ENCODE assay signal across 8 cellular contexts in genomic region chr3:10115326-10116137, GRCh38. TPM values are rescaled to one million over a fixed set of nuclear protein-coding genes. Genes with fewer than 3 reads are reported as not detected.
A peak's percentile ranks its signal among the peaks of the same experiment; 100 is the strongest.
DNase-seq lines count a peak whose midpoint lies in the region; ATAC-seq and FAIRE-seq lines count a peak whose summit lies in the region.

Gene BRK1, plus strand, starts transcription at chr3:10115675. Its CDS starts 27 bp downstream, at chr3:10115702.

- peak within 1 kb of the TSS; percentile 69 for H4K8ac ChIP-seq in mesenchymal stem cell (ENCODE audit: low read length)

- peak within 1 kb of the TSS; percentile 78 for H3K4me2 ChIP-seq in mesenchymal stem cell (ENCODE audit: low read length, poor library complexity, severe bottlenecking)

- H3K9ac ChIP-seq in endocrine pancreas (ENCODE audit: control insufficient read depth, insufficient read depth, low read length): peak within 1 kb of the TSS; percentile 97
- H3K9ac ChIP-seq in mesenchymal stem cell (ENCODE audit: low read length): peak within 1 kb of the TSS; percentile 91

- H3K27ac ChIP-seq in mesenchymal stem cell (ENCODE audit: low read length, poor library complexity, severe bottlenecking): peak within 1 kb of the TSS; percentile 62

- peak within 1 kb of the TSS in 1 of 2 experiments; percentile 50 for H3K23ac ChIP-seq in mesenchymal stem cell (ENCODE audit: low read length in 2 of 2)

- H4K91ac ChIP-seq in mesenchymal stem cell (ENCODE audit: low read length): peak within 1 kb of the TSS; percentile 85

- no peaks in the 10 kb centered on the region for H3K27me3 ChIP-seq in endocrine pancreas (ENCODE audit: control insufficient read depth, insufficient read depth, low read length)
- H3K27me3 ChIP-seq in mesenchymal stem cell (ENCODE audit: control insufficient read depth in 1 of 2, insufficient read depth in 1 of 2, low read length in 2 of 2): no peaks in the 10 kb centered on the region

- 3% methylated on average over 53 of the region's 54 CpGs for WGBS in mesenchymal stem cell

- H2BK15ac ChIP-seq in mesenchymal stem cell (ENCODE audit: low read depth, poor library complexity, severe bottlenecking): no peak within 1 kb of the TSS

- H3K4me1 ChIP-seq in endocrine pancreas (ENCODE audit: control insufficient read depth, insufficient read depth, low read length): peaks cover 7% of the 10 kb centered on the region
- H3K4me1 ChIP-seq in mesenchymal stem cell (ENCODE audit: control insufficient read depth, insufficient read depth, low read depth, low read length): peaks cover 6% of the 10 kb centered on the region

- peak within 1 kb of the TSS in 1 of 2 experiments; percentile 93 for H3K4ac ChIP-seq in mesenchymal stem cell (ENCODE audit: low read depth in 1 of 2, low read length in 2 of 2)

- peak; percentile 93 for DNase-seq in COLO829 (ENCODE audit: low spot score)
- peak; percentile 99 for DNase-seq in HTR-8/SVneo (ENCODE audit: insufficient read length, low spot score)
- DNase-seq in NOMO-1 treated with dmso at 0.1 percent for 144 hours (lab: John Stamatoyannopoulos, UW; ENCODE audit: unreplicated experiment): peak; percentile 98
- DNase-seq in activated CD8-positive, alpha-beta memory T cell treated with anti-CD3 and anti-CD28 coated beads for 48 hours (ENCODE audit: low read depth in 2 of 3, low spot score in 2 of 3): peak; percentile 73 to 84 (median 84)
- DNase-seq in mesenchymal stem cell: peak; percentile 97
- peak; percentile 88 for DNase-seq in stimulated activated CD8-positive, alpha-beta memory T cell treated with anti-CD3 and anti-CD28 coated beads, Interleukin-12 subunit alpha, Interleukin-12 subunit beta, amount 100 ng/mL, for 4 hours (ENCODE audit: low read depth)

- H2BK120ac ChIP-seq in mesenchymal stem cell (ENCODE audit: low read depth, low read length): no peak within 1 kb of the TSS

- H3K4me3 ChIP-seq in endocrine pancreas (ENCODE audit: control insufficient read depth, insufficient read depth, low read length): peak within 1 kb of the TSS; percentile 83
- peak within 1 kb of the TSS; percentile 86 to 88 for H3K4me3 ChIP-seq in mesenchymal stem cell (ENCODE audit: insufficient read depth in 1 of 2, low read depth in 1 of 2, low read length in 2 of 2)

- peaks cover 1% of the 10 kb centered on the region for H3K79me1 ChIP-seq in mesenchymal stem cell (replicated peaks; ENCODE audit: low read length, poor library complexity, severe bottlenecking)

- peak; percentile 95 for ATAC-seq in GM21367 (IDR thresholded peaks at IDR 0.05; ENCODE audit: unreplicated experiment)

- FAIRE-seq in HTR-8/SVneo (lab: Jason Lieb, UNC): peak; percentile 90

- no peak within 1 kb of the TSS for H2BK5ac ChIP-seq in mesenchymal stem cell (ENCODE audit: low read depth, low read length, poor library complexity, severe bottlenecking)

- no peak within 1 kb of the TSS for H2AK5ac ChIP-seq in mesenchymal stem cell (ENCODE audit: low read length, severe bottlenecking)

- H3K9me3 ChIP-seq in endocrine pancreas (ENCODE audit: control insufficient read depth, low read length) (no peaks in the 10 kb centered on the region), mesenchymal stem cell (ENCODE audit: control insufficient read depth, low read length) (no peaks in the 10 kb centered on the region)

- H2AFZ ChIP-seq in mesenchymal stem cell (ENCODE audit: low read depth, low read length): peak within 1 kb of the TSS; percentile 89

- H3K14ac ChIP-seq in mesenchymal stem cell (ENCODE audit: low read length in 2 of 2): peak within 1 kb of the TSS in 1 of 2 experiments; percentile 87

- H3K36me3 ChIP-seq in endocrine pancreas (ENCODE audit: control insufficient read depth, insufficient read depth, low read length): no peaks in the 10 kb centered on the region
- H3K36me3 ChIP-seq in mesenchymal stem cell (ENCODE audit: control insufficient read depth in 1 of 2, insufficient read depth in 2 of 2, low read depth in 1 of 2, low read length in 2 of 2): peaks cover 0 to 14% of the 10 kb centered on the region in 2 experiments

- H3K18ac ChIP-seq in mesenchymal stem cell (ENCODE audit: low read depth in 1 of 2, low read length in 2 of 2): peak within 1 kb of the TSS; percentile 1 to 91

- H2BK12ac ChIP-seq in mesenchymal stem cell (ENCODE audit: low read length in 2 of 2): peak within 1 kb of the TSS in 1 of 2 experiments; percentile 84

RNA-seq across cellular contexts. Expression of gene BRK1, which starts in this region (rescaled TPM):
- polyA plus RNA-seq in mesenchymal stem cell (2013, experiment 1 of 2): 177 TPM
- 183 TPM for polyA plus RNA-seq in mesenchymal stem cell (2013, experiment 2 of 2)

Comparison
In these comparisons a context has a peak if more than half of its experiments do, and no peak if none do; other contexts are left out.
1. Peak in every context shown above with its lines: DNase-seq, ATAC-seq, H3K4me3 ChIP-seq and H3K27ac ChIP-seq.